In the genomic region with DNA sequence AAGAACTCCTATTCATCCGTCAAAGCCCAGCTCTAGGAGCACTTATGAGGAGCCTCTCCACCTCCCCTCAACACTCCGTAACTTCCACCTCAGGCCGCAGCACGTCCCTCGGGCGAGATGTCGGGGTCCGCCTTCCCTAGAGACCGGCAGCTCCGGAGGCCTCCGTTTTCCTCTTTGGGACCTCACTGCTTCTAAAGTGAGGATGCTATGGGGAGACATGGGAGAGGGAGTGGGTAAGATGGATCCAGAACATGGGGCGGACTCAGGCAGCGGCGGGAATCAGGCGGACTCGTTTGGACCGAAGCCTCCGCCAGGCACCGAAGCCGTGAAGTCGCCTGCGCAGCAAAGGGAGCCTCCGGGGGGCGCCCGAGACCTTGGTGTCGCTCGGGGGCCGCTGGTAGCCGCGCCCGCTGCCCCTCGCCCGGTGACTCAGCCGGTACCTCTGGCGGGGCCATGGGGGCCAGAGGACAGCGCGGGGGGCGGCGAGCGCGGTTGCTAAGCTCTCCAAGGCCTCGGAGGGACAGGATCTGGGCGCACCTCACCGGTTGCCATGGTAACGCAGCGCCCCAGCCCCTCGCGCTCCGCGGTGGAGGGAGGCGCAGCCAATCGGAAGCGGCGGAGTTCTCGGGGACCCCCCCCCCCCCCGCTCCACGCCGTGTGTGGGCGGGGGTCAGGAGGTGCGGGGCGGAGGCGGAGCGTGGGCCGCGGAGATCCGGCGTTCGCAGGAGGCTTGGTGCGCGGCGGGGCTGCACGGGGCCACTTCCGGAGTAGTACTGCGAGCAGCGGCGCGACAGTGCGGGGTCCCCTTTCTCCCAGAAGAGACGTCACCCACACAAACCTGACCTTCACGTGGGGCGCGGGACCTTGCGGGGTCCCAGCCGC, we compare ENCODE assay signal across 8 cellular contexts. TPM values are rescaled to one million over a fixed set of nuclear protein-coding genes. Genes with fewer than 3 reads are reported as not detected.
DNase-seq lines count a peak whose midpoint lies in the region; ATAC-seq and TF ChIP-seq lines count a peak whose summit lies in the region.

No MANE protein-coding gene starts in this region.

- TF ChIP-seq CTCF in colonic mucosa (IDR thresholded peaks at IDR 0.05), result peak; percentile 61
- peak; percentile 31 for TF ChIP-seq CTCF in liver (IDR thresholded peaks at IDR 0.05; ENCODE audit: low read depth, low read length, missing input control)

- H3K27me3 ChIP-seq in colonic mucosa (peaks cover 54% of the 10 kb centered on the region), liver (ENCODE audit: control insufficient read depth in 4 of 4, insufficient read depth in 4 of 4, low read length in 3 of 4) (peaks cover 0 to 2% (median 0%) of the 10 kb centered on the region in 4 donors)

- H3K27ac ChIP-seq in colonic mucosa (peak overlapping the region; percentile 79), liver (ENCODE audit: low read depth in 1 of 2, low read length in 2 of 2) (peak overlapping the region; percentile 46 to 73)

- intact Hi-C loops in colonic mucosa (cut with DNase I), result loop anchor here (2.0 to 10.0 kb wide), 2 partner anchors 189 to 221 kb away; no protein-coding TSS in a partner anchor

- ATAC-seq in GM18498 (IDR thresholded peaks at IDR 0.05; ENCODE audit: unreplicated experiment), result no peak
- no peak for ATAC-seq in GM18520 (IDR thresholded peaks at IDR 0.05; ENCODE audit: unreplicated experiment)

- H3K4me1 ChIP-seq in colonic mucosa (peaks cover 19% of the 10 kb centered on the region), liver (ENCODE audit: control insufficient read depth in 4 of 4, insufficient read depth in 4 of 4, low read length in 3 of 4) (peaks cover 15 to 47% (median 35%) of the 10 kb centered on the region in 4 donors)

- no peaks in the 10 kb centered on the region for H3K36me3 ChIP-seq in colonic mucosa
- H3K36me3 ChIP-seq in liver (ENCODE audit: control insufficient read depth in 4 of 4, insufficient read depth in 3 of 4, low read depth in 1 of 4, low read length in 3 of 4), result no peaks in the 10 kb centered on the region

- DNase-seq in GM03348 (ENCODE audit: low spot score) (peak; percentile 80), NCI-H1930 (lab: John Stamatoyannopoulos, UW) (peak; percentile 56 to 74), colonic mucosa (peak; percentile 76)
- peak; percentile 76 to 82 for DNase-seq in activated CD4-positive, alpha-beta T cell treated with anti-CD3 and anti-CD28 coated beads for 4 hours
- peak; percentile 62 to 66 (median 63) for DNase-seq in stimulated activated CD4-positive, alpha-beta T cell treated with anti-CD3 and anti-CD28 coated beads, TNF-alpha, amount 100 ng/mL, for 4 hours (ENCODE audit: low read depth in 3 of 3)

- peak; percentile 58 to 69 for TF ChIP-seq RAD21 in liver (IDR thresholded peaks at IDR 0.05)

- peak overlapping the region; percentile 40 to 53 for H3K9ac ChIP-seq in colonic mucosa (ENCODE audit: low read depth in 2 of 2, low read length in 2 of 2)
- no peak overlapping the region for H3K9ac ChIP-seq in liver (ENCODE audit: low read depth in 1 of 2, low read length in 2 of 2)

- 9% methylated on average over 84 of the region's 84 CpGs for WGBS in liver

- H3K9me3 ChIP-seq in colonic mucosa, result no peaks in the 10 kb centered on the region
- no peaks in the 10 kb centered on the region for H3K9me3 ChIP-seq in liver (ENCODE audit: control insufficient read depth in 4 of 4, low read length in 3 of 4)

- H3K4me3 ChIP-seq in colonic mucosa (peak overlapping the region; percentile 59), liver (ENCODE audit: low read depth in 1 of 3, low read length in 3 of 3) (peak overlapping the region in 1 of 3 donors; percentile 28)

TF ChIP-seq in liver, 16 proteins besides CTCF, POLR2A, EP300 and RAD21:
- TF ChIP-seq SP1 (IDR thresholded peaks at IDR 0.05) (no peak), YY1 (IDR thresholded peaks at IDR 0.05) (no peak), FOXA2 (IDR thresholded peaks at IDR 0.05) (no peak), JUND (IDR thresholded peaks at IDR 0.05) (no peak), GABPA (IDR thresholded peaks at IDR 0.05 in 1 of 2, conservative IDR thresholded peaks at IDR 0.05 in 1 of 2) (no peak)
- TF ChIP-seq, protein P1, sequence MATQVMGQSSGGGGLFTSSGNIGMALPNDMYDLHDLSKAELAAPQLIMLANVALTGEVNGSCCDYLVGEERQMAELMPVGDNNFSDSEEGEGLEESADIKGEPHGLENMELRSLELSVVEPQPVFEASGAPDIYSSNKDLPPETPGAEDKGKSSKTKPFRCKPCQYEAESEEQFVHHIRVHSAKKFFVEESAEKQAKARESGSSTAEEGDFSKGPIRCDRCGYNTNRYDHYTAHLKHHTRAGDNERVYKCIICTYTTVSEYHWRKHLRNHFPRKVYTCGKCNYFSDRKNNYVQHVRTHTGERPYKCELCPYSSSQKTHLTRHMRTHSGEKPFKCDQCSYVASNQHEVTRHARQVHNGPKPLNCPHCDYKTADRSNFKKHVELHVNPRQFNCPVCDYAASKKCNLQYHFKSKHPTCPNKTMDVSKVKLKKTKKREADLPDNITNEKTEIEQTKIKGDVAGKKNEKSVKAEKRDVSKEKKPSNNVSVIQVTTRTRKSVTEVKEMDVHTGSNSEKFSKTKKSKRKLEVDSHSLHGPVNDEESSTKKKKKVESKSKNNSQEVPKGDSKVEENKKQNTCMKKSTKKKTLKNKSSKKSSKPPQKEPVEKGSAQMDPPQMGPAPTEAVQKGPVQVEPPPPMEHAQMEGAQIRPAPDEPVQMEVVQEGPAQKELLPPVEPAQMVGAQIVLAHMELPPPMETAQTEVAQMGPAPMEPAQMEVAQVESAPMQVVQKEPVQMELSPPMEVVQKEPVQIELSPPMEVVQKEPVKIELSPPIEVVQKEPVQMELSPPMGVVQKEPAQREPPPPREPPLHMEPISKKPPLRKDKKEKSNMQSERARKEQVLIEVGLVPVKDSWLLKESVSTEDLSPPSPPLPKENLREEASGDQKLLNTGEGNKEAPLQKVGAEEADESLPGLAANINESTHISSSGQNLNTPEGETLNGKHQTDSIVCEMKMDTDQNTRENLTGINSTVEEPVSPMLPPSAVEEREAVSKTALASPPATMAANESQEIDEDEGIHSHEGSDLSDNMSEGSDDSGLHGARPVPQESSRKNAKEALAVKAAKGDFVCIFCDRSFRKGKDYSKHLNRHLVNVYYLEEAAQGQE (IDR thresholded peaks at IDR 0.05), result no peak
- TF ChIP-seq, protein P2, sequence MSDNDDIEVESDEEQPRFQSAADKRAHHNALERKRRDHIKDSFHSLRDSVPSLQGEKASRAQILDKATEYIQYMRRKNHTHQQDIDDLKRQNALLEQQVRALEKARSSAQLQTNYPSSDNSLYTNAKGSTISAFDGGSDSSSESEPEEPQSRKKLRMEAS (IDR thresholded peaks at IDR 0.05), result no peak

RNA-seq across cellular contexts. Expression of a gene that starts 1.3 kb away (rescaled TPM):
- total RNA-seq in colonic mucosa (10 to 100 TPM in 1 of 2 donors, 1 to 10 TPM in 1; 7.0 to 11.2 TPM), liver (1 to 10 TPM; 3.9 to 4.8 TPM)
- 1 to 10 TPM in 1 of 2 donors, under 1 TPM in 1; 0.44 to 3.5 TPM for polyA plus RNA-seq in liver

RNA-seq across cellular contexts. Expression of a gene that starts 11.8 kb away (rescaled TPM):
- 10 to 100 TPM; 41.0 to 49.8 TPM for total RNA-seq in colonic mucosa
- 10 to 100 TPM; 16.1 to 17.2 TPM for total RNA-seq in liver
- 10 to 100 TPM; 30.3 to 30.6 TPM for polyA plus RNA-seq in liver

RNA-seq across cellular contexts. Expression of a gene that starts 23.7 kb away (rescaled TPM):
- total RNA-seq in colonic mucosa (10 to 100 TPM; 22.7 to 34.4 TPM), liver (10 to 100 TPM in 1 of 2 donors, 1 to 10 TPM in 1; 9.8 to 24.6 TPM)
- 10 to 100 TPM; 17.5 to 21.2 TPM for polyA plus RNA-seq in liver

RNA-seq across cellular contexts. Expression of a gene that starts 28.5 kb away (rescaled TPM):
- total RNA-seq in colonic mucosa, result under 1 TPM; 0.32 to 0.37 TPM
- total RNA-seq in liver, result 1 to 10 TPM in 1 of 2 donors, under 1 TPM in 1; 0.65 to 1.8 TPM
- polyA plus RNA-seq in liver, result 1 to 10 TPM in 1 of 2 donors, under 1 TPM in 1; 0.04 to 5.4 TPM

Comparison
In these comparisons a context has a peak if more than half of its experiments do, and no peak if none do; other contexts are left out.
1. H3K9ac ChIP-seq: peak in colonic mucosa (2 of 2); none in liver (0 of 2).
2. Peak in every context shown above with its lines, with median percentiles within 50 percentile points of each other: DNase-seq.